In the genomic region with DNA sequence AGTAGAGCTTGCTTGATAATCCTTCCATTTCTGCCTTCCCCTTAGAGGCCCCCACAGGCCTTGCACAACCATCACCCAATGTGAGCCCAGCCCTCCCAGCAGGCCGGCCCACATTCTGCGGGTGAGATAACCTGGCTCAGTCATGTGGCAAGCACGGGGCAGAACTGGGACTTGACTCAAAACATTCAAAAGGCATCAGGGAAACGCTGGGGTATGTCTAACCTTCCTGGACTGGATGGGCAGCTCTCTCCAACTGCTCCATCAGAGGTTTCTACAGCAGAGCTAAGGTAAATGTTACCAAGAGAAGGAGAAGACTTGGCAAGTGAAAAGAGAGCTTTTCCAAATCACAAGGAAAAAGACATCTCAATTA, we compare ENCODE assay signal across 8 cellular contexts. TPM values are rescaled to one million over a fixed set of nuclear protein-coding genes. Genes with fewer than 3 reads are reported as not detected.
DNase-seq lines count a peak whose midpoint lies in the region; ATAC-seq, FAIRE-seq and TF ChIP-seq lines count a peak whose summit lies in the region.

No MANE protein-coding gene starts in this region.

- intact Hi-C loops in lower lobe of right lung (cut with DNase I) = no loop called here

- no peak for TF ChIP-seq CTCF in AG04450 (IDR thresholded peaks at IDR 0.05; ENCODE audit: low read depth, low read length)
- no peak for TF ChIP-seq CTCF in bronchial epithelial cell (IDR thresholded peaks at IDR 0.05; ENCODE audit: insufficient read depth, low read length, severe bottlenecking)
- no peak for TF ChIP-seq CTCF in lower lobe of right lung (IDR thresholded peaks at IDR 0.05)
- no peak for TF ChIP-seq CTCF in tibial nerve (IDR thresholded peaks at IDR 0.05)

- CTCF ChIA-PET in AG04450 (lab: Charles Lee) = interaction anchor here (1.0 kb wide), 1 partner anchor 17 kb away, joined by 3 read pairs; no protein-coding TSS in a partner anchor

- no peak for FAIRE-seq in bronchial epithelial cell (lab: Jason Lieb, UNC)

- H3K27me3 ChIP-seq in AG04450 (ENCODE audit: control insufficient read depth, insufficient read depth, low read length) (no peaks in the 10 kb centered on the region), bronchial epithelial cell (ENCODE audit: control insufficient read depth, insufficient read depth, low read length) (no peaks in the 10 kb centered on the region), lower lobe of right lung (ENCODE audit: low read depth) (no peaks in the 10 kb centered on the region), tibial nerve (no peaks in the 10 kb centered on the region)

- H3K4me1 ChIP-seq in lower lobe of right lung (peaks cover 58% of the 10 kb centered on the region), tibial nerve (peaks cover 0 to 54% (median 34%) of the 10 kb centered on the region in 4 donors)

- POLR2A ChIA-PET in AG04450 (lab: Yijun Ruan, JAX) = interaction anchor here (0.6 kb wide), 2 partner anchors 46 to 92 kb away, joined by 8 to 9 read pairs; no protein-coding TSS in a partner anchor

- no peaks in the 10 kb centered on the region for H3K36me3 ChIP-seq in bronchial epithelial cell (ENCODE audit: control insufficient read depth, insufficient read depth, low read length)
- H3K36me3 ChIP-seq in lower lobe of right lung = peaks cover under 1% of the 10 kb centered on the region
- no peaks in the 10 kb centered on the region for H3K36me3 ChIP-seq in tibial nerve

- H3K27ac ChIP-seq in AG04450 (ENCODE audit: low read depth, low read length) (peak overlapping the region; percentile 70), lower lobe of right lung (peak overlapping the region; percentile 32), tibial nerve (peak overlapping the region; percentile 19 to 66 (median 52))

- peak; percentile 70 for DNase-seq in AG04450 (ENCODE audit: low read depth, low spot score)
- DNase-seq in bronchial epithelial cell (ENCODE audit: low read depth) = peak; percentile 62
- peak; percentile 86 for DNase-seq in lower lobe of right lung
- DNase-seq in tibial nerve (ENCODE audit: low spot score in 2 of 2) = peak; percentile 78 to 85

- H3K4me3 ChIP-seq in AG04450 (ENCODE audit: low read depth, low read length) = 0 out of 2 replicates have a peak overlapping the region, but pooled peaks have one; percentile 21
- H3K4me3 ChIP-seq in bronchial epithelial cell (ENCODE audit: low read depth, low read length) = no peak overlapping the region
- no peak overlapping the region for H3K4me3 ChIP-seq in lower lobe of right lung
- no peak overlapping the region for H3K4me3 ChIP-seq in tibial nerve

- H3K9me3 ChIP-seq in AG04450 (ENCODE audit: control insufficient read depth, insufficient read depth, low read length) (no peaks in the 10 kb centered on the region), lower lobe of right lung (no peaks in the 10 kb centered on the region), tibial nerve (no peaks in the 10 kb centered on the region)

- peak; percentile 30; the same call in 1 of the 2 replicates for TF ChIP-seq POLR2A in Raji (IDR thresholded peaks at IDR 0.05; ENCODE audit: insufficient read depth, low read depth, low read length)
- peak in 1 of 2 donors; percentile 18 for TF ChIP-seq POLR2A in tibial nerve (IDR thresholded peaks at IDR 0.05)

- WGBS in tibial nerve, 2 donors = 0 to 8% methylated on average over 4 of the region's 4 CpGs

- ATAC-seq in GM21390 (IDR thresholded peaks at IDR 0.05; ENCODE audit: unreplicated experiment) = peak; percentile 37
- peak; percentile 91 to 92 for ATAC-seq in lower lobe of right lung
- no peak for ATAC-seq in GM18498 (IDR thresholded peaks at IDR 0.05; ENCODE audit: unreplicated experiment)
- no peak for ATAC-seq in HG03460 (IDR thresholded peaks at IDR 0.05; ENCODE audit: unreplicated experiment)

- TF ChIP-seq EP300 in tibial nerve (IDR thresholded peaks at IDR 0.05) = peak; percentile 48 to 81

RNA-seq across cellular contexts. Expression of gene EPS15L1, which starts 24.8 kb away (rescaled TPM):
- 14.4 and 14.7 TPM in 2 replicates for polyA plus RNA-seq in AG04450 (2011; rRNA removed)
- polyA minus RNA-seq in AG04450 (2011; rRNA and poly(A)+ RNA removed) = 24.5 and 30.5 TPM in 2 replicates
- total RNA-seq in bronchial epithelial cell (11.1 and 14.3 TPM in 2 replicates), lower lobe of right lung (40.3 TPM), tibial nerve (10 to 100 TPM; 29.1 to 41.5 (median 33.3) TPM)

RNA-seq across cellular contexts. Expression of gene CALR3, which starts 49.0 kb away (rescaled TPM):
- polyA plus RNA-seq in AG04450 (2011; rRNA removed) = not detected in 2 replicates
- not detected in 2 replicates for polyA minus RNA-seq in AG04450 (2011; rRNA and poly(A)+ RNA removed)
- 0.26 and 0.51 TPM in 2 replicates for total RNA-seq in bronchial epithelial cell
- total RNA-seq in lower lobe of right lung = not detected
- not detected for total RNA-seq in tibial nerve

RNA-seq across cellular contexts. Expression of gene C19orf44, which starts 49.2 kb away (rescaled TPM):
- polyA plus RNA-seq in AG04450 (2011; rRNA removed) = 1.8 and 2.3 TPM in 2 replicates
- polyA minus RNA-seq in AG04450 (2011; rRNA and poly(A)+ RNA removed) = 2.2 and 3.4 TPM in 2 replicates
- 0.77 and 1.1 TPM in 2 replicates for total RNA-seq in bronchial epithelial cell
- 6.6 TPM for total RNA-seq in lower lobe of right lung
- total RNA-seq in tibial nerve = 10 to 100 TPM; 13.4 to 19.0 (median 15.8) TPM

Comparison
In these comparisons a context has a peak if more than half of its experiments do, and no peak if none do; other contexts are left out.
1. ATAC-seq: peak in GM21390 (single experiment) and lower lobe of right lung (2 of 2); none in GM18498 (single experiment) and HG03460 (single experiment).
2. Peak in every context shown above with its lines, with median percentiles within 50 percentile points of each other: DNase-seq and H3K27ac ChIP-seq.